Comparison of ENCODE assay signal across 12 cellular contexts in the genomic region with DNA sequence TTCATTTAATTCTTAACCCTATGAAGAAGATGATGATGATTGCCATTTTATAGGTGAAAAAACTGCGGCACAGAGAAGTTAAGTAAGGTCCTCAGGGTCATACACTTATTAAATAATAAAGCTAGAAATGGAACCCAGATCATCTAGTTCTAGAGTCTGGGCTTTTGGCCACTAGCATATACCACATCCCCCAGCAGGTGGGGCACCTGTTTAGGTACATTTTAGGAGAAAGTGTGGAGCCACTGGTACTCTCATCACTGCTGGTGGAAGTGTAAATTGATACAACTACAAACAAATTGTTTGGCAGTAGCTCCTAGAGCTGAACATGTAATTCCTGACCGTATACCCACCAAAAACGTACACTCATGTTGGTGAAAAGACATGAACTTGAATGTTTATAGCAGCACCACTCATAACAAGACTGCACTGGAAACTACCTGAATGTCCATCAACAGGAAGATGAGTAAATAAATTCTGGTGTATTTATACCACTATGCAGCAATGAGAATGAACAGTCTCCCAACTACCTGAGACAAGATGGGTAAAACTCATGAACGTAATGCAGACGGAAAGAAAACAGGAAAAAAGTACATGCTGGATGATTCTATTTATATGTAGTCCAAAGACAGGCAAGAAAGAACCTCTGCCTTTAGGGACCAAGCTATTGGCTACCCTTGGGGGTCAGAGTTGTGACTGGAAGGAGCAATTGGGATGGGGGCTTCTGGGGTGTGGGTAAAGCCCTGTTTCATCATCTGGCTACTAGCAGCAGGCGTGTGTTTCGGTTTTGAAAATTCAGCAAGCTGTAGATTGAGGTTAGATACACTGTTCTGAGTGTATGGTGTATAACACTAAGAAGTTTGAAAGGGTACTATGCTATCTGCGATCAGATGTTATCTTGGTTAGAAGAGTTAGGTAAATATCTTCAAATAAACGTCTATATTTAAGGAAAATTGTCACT.
DNase-seq lines count a peak whose midpoint lies in the region; ATAC-seq, FAIRE-seq and TF ChIP-seq lines count a peak whose summit lies in the region.
"Had no signal": no experiment of that assay in that cellular context is flagged by ENCODE, and none has a peak within 500 bp of the region (broad histone marks: within the 10 kb centered on the region; RNA-seq: fewer than 3 reads in every experiment).

No MANE protein-coding gene starts in this region.

- H3K27ac Mint-ChIP-seq in activated T-helper 2 cell treated with anti-CD3 and anti-CD28 coated beads, Interferon-gamma antibody, Interleukin-2, Interleukin-4, amounts not matched to agents 10 μg/mL and 5 μg/mL and 100 μg/mL, durations not matched to agents 14 hours and 24 hours and 36 hours: peak overlapping the region; percentile 69

- H3K27me3 Mint-ChIP-seq in activated T-helper 2 cell treated with anti-CD3 and anti-CD28 coated beads, Interferon-gamma antibody, Interleukin-2, Interleukin-4, amounts not matched to agents 10 μg/mL and 5 μg/mL and 100 μg/mL, durations not matched to agents 14 hours and 24 hours and 36 hours (ENCODE audit: low read depth): no peaks in the 10 kb centered on the region

- peak; percentile 90 for FAIRE-seq in GM12891 (lab: Jason Lieb, UNC)

- peaks cover 4% of the 10 kb centered on the region for H3K9me3 Mint-ChIP-seq in activated T-helper 2 cell treated with anti-CD3 and anti-CD28 coated beads, Interferon-gamma antibody, Interleukin-2, Interleukin-4, amounts not matched to agents 10 μg/mL and 5 μg/mL and 100 μg/mL, durations not matched to agents 14 hours and 24 hours and 36 hours

- H3K36me3 Mint-ChIP-seq in activated T-helper 2 cell treated with anti-CD3 and anti-CD28 coated beads, Interferon-gamma antibody, Interleukin-2, Interleukin-4, amounts not matched to agents 10 μg/mL and 5 μg/mL and 100 μg/mL, durations not matched to agents 14 hours and 24 hours and 36 hours (ENCODE audit: low read depth): no peaks in the 10 kb centered on the region

- H3K4me3 Mint-ChIP-seq in activated T-helper 2 cell treated with anti-CD3 and anti-CD28 coated beads, Interferon-gamma antibody, Interleukin-2, Interleukin-4, amounts not matched to agents 10 μg/mL and 5 μg/mL and 100 μg/mL, durations not matched to agents 14 hours and 24 hours and 36 hours (ENCODE audit: low read depth): no peak overlapping the region

- intact Hi-C loops in activated T-helper 2 cell treated with anti-CD3 and anti-CD28 coated beads, Interferon-gamma antibody, Interleukin-2, Interleukin-4, amounts not matched to agents 10 μg/mL and 5 μg/mL and 100 μg/mL, durations not matched to agents 14 hours and 24 hours and 36 hours (cut with micrococcal nuclease): no loop called here

- DNase-seq in GM12891 (ENCODE audit: insufficient read length, low spot score) (no peak), NCI-H2196 (lab: John Stamatoyannopoulos, UW; ENCODE audit: unreplicated experiment) (no peak), NCI-H524 (lab: John Stamatoyannopoulos, UW) (no peak), NCI-H1417 (lab: John Stamatoyannopoulos, UW) (no peak)
- no peak for DNase-seq in activated T-helper 2 cell treated with anti-CD3 and anti-CD28 coated beads, Interferon-gamma antibody, Interleukin-2, Interleukin-4, amounts not matched to agents 10 μg/mL and 5 μg/mL and 100 μg/mL, durations not matched to agents 14 hours and 24 hours and 36 hours (ENCODE audit: low spot score)
- DNase-seq: mesenchymal stem cell, NCI-H187, tibial artery had no signal

- TF ChIP-seq POLR2A in GM12891 (IDR thresholded peaks at IDR 0.05; ENCODE audit: low read depth, low read length) (no peak), GM19099 (IDR thresholded peaks at IDR 0.05; ENCODE audit: extremely low read depth, insufficient read length, low read depth) (peak; percentile 17)

- H3K4me1 Mint-ChIP-seq in activated T-helper 2 cell treated with anti-CD3 and anti-CD28 coated beads, Interferon-gamma antibody, Interleukin-2, Interleukin-4, amounts not matched to agents 10 μg/mL and 5 μg/mL and 100 μg/mL, durations not matched to agents 14 hours and 24 hours and 36 hours (ENCODE audit: low read depth): peaks cover 11% of the 10 kb centered on the region

- ATAC-seq in HG02884 (IDR thresholded peaks at IDR 0.05; ENCODE audit: unreplicated experiment) (peak; percentile 55), HG03457 (IDR thresholded peaks at IDR 0.05; ENCODE audit: unreplicated experiment) (no peak)
- ATAC-seq: Panc1 had no signal

TF ChIP-seq in GM12891, 5 proteins besides CTCF, POLR2A, EP300 and RAD21:
- no peak for TF ChIP-seq PAX5 (IDR thresholded peaks at IDR 0.05; ENCODE audit: insufficient read depth, low read length, severe bottlenecking)
- no peak for TF ChIP-seq TAF1 (IDR thresholded peaks at IDR 0.05; ENCODE audit: low read depth, low read length)
- TF ChIP-seq POLR2AphosphoS5 (IDR thresholded peaks at IDR 0.05; ENCODE audit: low read depth, low read length): no peak
- no peak for TF ChIP-seq SPI1 (IDR thresholded peaks at IDR 0.05; ENCODE audit: low read depth, low read length)
- TF ChIP-seq POU2F2 (IDR thresholded peaks at IDR 0.05; ENCODE audit: low read depth, low read length): no peak
